In the genomic region with DNA sequence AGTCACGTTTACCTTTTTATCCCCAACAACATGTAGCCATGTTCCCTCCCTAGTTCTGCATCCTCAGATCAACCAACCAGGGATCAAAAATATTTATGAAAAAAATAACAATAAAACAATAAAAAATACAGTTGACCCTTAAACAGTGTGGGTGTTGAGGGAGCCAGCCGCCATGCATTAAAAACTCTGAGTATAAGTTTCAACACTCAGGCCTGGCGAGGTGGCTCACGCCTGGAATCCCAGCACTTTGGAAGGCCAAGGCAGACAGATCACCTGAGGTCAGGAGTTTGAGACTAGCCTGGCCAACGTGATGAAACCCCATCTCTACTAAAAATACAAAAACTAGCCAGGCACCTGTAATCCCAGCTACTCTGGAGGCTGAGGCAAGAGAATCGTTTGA, we compare ENCODE assay signal across 6 cellular contexts. TPM values are rescaled to one million over a fixed set of nuclear protein-coding genes. Genes with fewer than 3 reads are reported as not detected.
DNase-seq lines count a peak whose midpoint lies in the region; ATAC-seq, FAIRE-seq and TF ChIP-seq lines count a peak whose summit lies in the region.
"Not testable (repeated sequence)": the region's sequence is repeated elsewhere in the genome, so short reads cannot be mapped to it uniquely, and the experiment has no call there.

No MANE protein-coding gene starts in this region.

- H3K4me3 Mint-ChIP-seq in osteocyte (ENCODE audit: unreplicated experiment) = not testable (repeated sequence)

- TF ChIP-seq RAD21 in IMR-90 (IDR thresholded peaks at IDR 0.05; ENCODE audit: low read length); HepG2 (CRISPR knock-in tag; IDR thresholded peaks at IDR 0.05): not testable (repeated sequence)

- POLR2A ChIA-PET in IMR-90 (lab: Charles Lee; ENCODE audit: unreplicated experiment); HepG2 (lab: Yijun Ruan, JAX): not testable (repeated sequence)

- not testable (repeated sequence) for H3K36me3 ChIP-seq in IMR-90 (ENCODE audit: control insufficient read depth, insufficient read depth, low read length); esophagus muscularis mucosa; right atrium auricular region; HepG2 (replicated peaks in 1 of 2; ENCODE audit: control insufficient read depth in 1 of 2, insufficient read depth in 2 of 2, low read length in 2 of 2); thyroid gland

- not testable (repeated sequence) for DNase-seq in IMR-90; HepG2 (ENCODE audit: low spot score); thyroid gland
- DNase-seq in esophagus muscularis mucosa (ENCODE audit: extremely low spot score) = peak; percentile 57
- DNase-seq in right atrium auricular region (ENCODE audit: low spot score) = peak; percentile 51
- peak; percentile 34 for DNase-seq in osteocyte (ENCODE audit: extremely low spot score, unreplicated experiment)

- H4K91ac ChIP-seq in IMR-90 (ENCODE audit: insufficient read depth, low read depth, low read length) = not testable (repeated sequence)

- H3K9me3 ChIP-seq in IMR-90 (ENCODE audit: control insufficient read depth, insufficient read depth, low read length); esophagus muscularis mucosa; right atrium auricular region; HepG2 (ENCODE audit: low read length); thyroid gland: not testable (repeated sequence)

- not testable (repeated sequence) for ATAC-seq in IMR-90 (ENCODE audit: low read depth); HepG2

- dilution Hi-C loops in IMR-90 (cut with HindIII; ENCODE audit: low sequenced_read_pairs, unreplicated experiment) = not testable (repeated sequence)

- H3K27ac ChIP-seq in IMR-90 (ENCODE audit: insufficient read depth, low read length); esophagus muscularis mucosa (replicated peaks in 1 of 4); right atrium auricular region: not testable (repeated sequence)
- H3K27ac ChIP-seq in HepG2 (ENCODE audit: extremely low read length, insufficient read depth, low read length) (peak overlapping the region; percentile 79), thyroid gland (peak overlapping the region; percentile 48 to 92 (median 87))

- H3K9ac ChIP-seq in IMR-90 (ENCODE audit: low read depth, low read length); HepG2 (ENCODE audit: insufficient read depth, low read depth, low read length): not testable (repeated sequence)

- H2BK120ac ChIP-seq in IMR-90 (ENCODE audit: low read depth, low read length) = not testable (repeated sequence)

- H3K18ac ChIP-seq in IMR-90 (ENCODE audit: low read depth, low read length) = not testable (repeated sequence)

- H2BK15ac ChIP-seq in IMR-90 (ENCODE audit: low read depth, low read length) = not testable (repeated sequence)

- in situ Hi-C loops in IMR-90 (cut with MboI; ENCODE audit: low sequenced_read_pairs); HepG2 (cut with HindIII; ENCODE audit: extremely low pct_ligation_motif_present, low pct_unique_long_range_greater_than_20kb): not testable (repeated sequence)

- not testable (repeated sequence) for H3K14ac ChIP-seq in IMR-90 (replicated peaks; ENCODE audit: low read depth, low read length)

- not testable (repeated sequence) for FAIRE-seq in HepG2 (lab: Jason Lieb, UNC)

- not testable (repeated sequence) for H4K5ac ChIP-seq in IMR-90 (ENCODE audit: low read depth, low read length)

- H2BK20ac ChIP-seq in IMR-90 (ENCODE audit: low read depth, low read length) = not testable (repeated sequence)

- TF ChIP-seq POLR2A in IMR-90 (IDR thresholded peaks at IDR 0.05; ENCODE audit: low read depth, low read length); esophagus muscularis mucosa (IDR thresholded peaks at IDR 0.05; ENCODE audit: low read depth); HepG2 (IDR thresholded peaks at IDR 0.05; ENCODE audit: insufficient read depth in 1 of 2, low read depth in 2 of 2, low read length in 2 of 2); thyroid gland (IDR thresholded peaks at IDR 0.05): not testable (repeated sequence)

- not testable (repeated sequence) for H4K8ac ChIP-seq in IMR-90 (ENCODE audit: low read depth in 2 of 2, low read length in 2 of 2)

- H4K20me1 ChIP-seq in IMR-90 (ENCODE audit: insufficient read depth, low read length); HepG2 (ENCODE audit: insufficient read depth, low read length): not testable (repeated sequence)

- CTCF ChIA-PET in IMR-90 (lab: Yijun Ruan, JAX) = interaction anchor here (0.6 kb wide), 1 partner anchor 12 kb away, joined by 8 read pairs; no protein-coding TSS in a partner anchor
- CTCF ChIA-PET in HepG2 (lab: Yijun Ruan, JAX; ENCODE audit: low intra/inter-chr PET ratio, low total read pairs) = not testable (repeated sequence)

- H3K9me1 ChIP-seq in IMR-90 (ENCODE audit: insufficient read depth, low read length) = peaks cover 18% of the 10 kb centered on the region

- H2AFZ ChIP-seq in IMR-90 (replicated peaks; ENCODE audit: low read length, poor library complexity); HepG2 (ENCODE audit: low read length): not testable (repeated sequence)

- H3K56ac ChIP-seq in IMR-90 (ENCODE audit: extremely low read depth, insufficient read depth, low read length) = not testable (repeated sequence)

- peaks cover 35% of the 10 kb centered on the region for H3K4me1 Mint-ChIP-seq in osteocyte (ENCODE audit: unreplicated experiment)

- H3K23ac ChIP-seq in IMR-90 (ENCODE audit: low read depth, low read length) = not testable (repeated sequence)

- not testable (repeated sequence) for H3K27me3 ChIP-seq in IMR-90 (ENCODE audit: control insufficient read depth, insufficient read depth, low read length); esophagus muscularis mucosa; right atrium auricular region; HepG2 (ENCODE audit: control insufficient read depth in 1 of 2, insufficient read depth in 2 of 2, low read length in 2 of 2); thyroid gland

- TF ChIP-seq CTCF in IMR-90 (conservative IDR thresholded peaks at IDR 0.05; ENCODE audit: low read depth, low read length); esophagus muscularis mucosa (IDR thresholded peaks at IDR 0.05); right atrium auricular region (IDR thresholded peaks at IDR 0.05); HepG2 (CRISPR knock-in tag; IDR thresholded peaks at IDR 0.05); osteocyte (IDR thresholded peaks at IDR 0.05); thyroid gland (IDR thresholded peaks at IDR 0.05): not testable (repeated sequence)

- no CpG with 5 or more reads among the region's 6 CpGs for WGBS in IMR-90 (ENCODE audit: extremely low coverage in 2 of 2, insufficient read length in 1 of 2), 2 experiments
- 96% methylated on average over 6 of the region's 6 CpGs for WGBS in esophagus muscularis mucosa
- 93% methylated on average over 6 of the region's 6 CpGs for WGBS in HepG2 (ENCODE audit: low lambda C conversion rate)
- 90 to 91% methylated on average over 6 of the region's 6 CpGs for WGBS in thyroid gland, 2 donors

- H3K4me2 ChIP-seq in IMR-90 (ENCODE audit: low read depth, low read length); HepG2 (ENCODE audit: low read depth, low read length): not testable (repeated sequence)

- H3K4ac ChIP-seq in IMR-90 (ENCODE audit: low read depth, low read length) = not testable (repeated sequence)

- H3K36me3 Mint-ChIP-seq in osteocyte (ENCODE audit: unreplicated experiment) = not testable (repeated sequence)

- BruUV-seq in IMR-90 (replicated peaks; lab: Mats Ljungman, UMichigan); HepG2 (replicated peaks; lab: Mats Ljungman, UMichigan): not testable (repeated sequence)

- not testable (repeated sequence) for H3K27me3 Mint-ChIP-seq in osteocyte (ENCODE audit: unreplicated experiment)

- H3K4me1 ChIP-seq in IMR-90 (ENCODE audit: control insufficient read depth, insufficient read depth, low read length) = peaks cover 16% of the 10 kb centered on the region
- H3K4me1 ChIP-seq in esophagus muscularis mucosa = peaks cover 0 to 12% (median 10%) of the 10 kb centered on the region in 4 donors
- H3K4me1 ChIP-seq in right atrium auricular region = peaks cover 0 to 27% of the 10 kb centered on the region in 2 donors
- H3K4me1 ChIP-seq in HepG2 (ENCODE audit: insufficient read depth, low read length) = peaks cover 63% of the 10 kb centered on the region
- peaks cover 31 to 50% of the 10 kb centered on the region in 2 donors for H3K4me1 ChIP-seq in thyroid gland

- not testable (repeated sequence) for TF ChIP-seq EP300 in esophagus muscularis mucosa (IDR thresholded peaks at IDR 0.05); HepG2 (IDR thresholded peaks at IDR 0.05; ENCODE audit: low read depth in 2 of 2, low read length in 2 of 2); HepG2 (CRISPR knock-in tag; IDR thresholded peaks at IDR 0.05; ENCODE audit: borderline replicate concordance)

- H3K27ac Mint-ChIP-seq in osteocyte (ENCODE audit: unreplicated experiment) = not testable (repeated sequence)

- not testable (repeated sequence) for H2AK9ac ChIP-seq in IMR-90 (replicated peaks; ENCODE audit: low read depth, low read length, poor library complexity)

- peak overlapping the region; percentile 51; the same call in 1 of the 2 replicates for H2AK5ac ChIP-seq in IMR-90 (ENCODE audit: low read depth, low read length)

- H2BK5ac ChIP-seq in IMR-90 (ENCODE audit: low read depth, low read length, poor library complexity, severe bottlenecking) = not testable (repeated sequence)

- not testable (repeated sequence) for H3K9me3 Mint-ChIP-seq in osteocyte (ENCODE audit: unreplicated experiment)

- H3K4me3 ChIP-seq in IMR-90 (ENCODE audit: insufficient read depth, low read depth, low read length); esophagus muscularis mucosa; right atrium auricular region; HepG2 (replicated peaks in 1 of 3; ENCODE audit: insufficient read depth in 1 of 3, low read depth in 2 of 3, low read length in 3 of 3); thyroid gland (replicated peaks in 1 of 3): not testable (repeated sequence)

- not testable (repeated sequence) for H3K79me1 ChIP-seq in IMR-90 (ENCODE audit: low read depth in 1 of 2, low read length in 2 of 2)

- intact Hi-C loops in IMR-90 (cut with micrococcal nuclease); esophagus muscularis mucosa (cut with DNase I); HepG2 (cut with micrococcal nuclease; ENCODE audit: unreplicated experiment); thyroid gland (cut with DNase I): not testable (repeated sequence)

- not testable (repeated sequence) for H3K79me2 ChIP-seq in HepG2 (ENCODE audit: insufficient read depth, low read length)

RNA-seq across cellular contexts. Expression of a gene that starts 12.7 kb away (rescaled TPM):
- total RNA-seq in IMR-90 (2012; rRNA removed) = 154 and 284 TPM in 2 replicates
- 37.5 and 48.1 TPM in 2 replicates for polyA plus RNA-seq in IMR-90 (2012; rRNA removed)
- polyA plus RNA-seq in IMR-90 (2012; cell fraction: cytosol; rRNA removed) = 11.9 and 18.2 TPM in 2 replicates
- polyA plus RNA-seq in IMR-90 (2012; cell fraction: nucleus; rRNA removed; ENCODE audit: low replicate concordance) = 8.3 and 70.9 TPM in 2 replicates
- 100 to 1,000 TPM in 2 of 4 donors, 10 to 100 TPM in 2; 74.7 to 167 (median 91.0) TPM for total RNA-seq in esophagus muscularis mucosa
- 100 to 1,000 TPM; 188 to 284 TPM for total RNA-seq in right atrium auricular region
- total RNA-seq in HepG2 (2016; rRNA removed; fragmentation: Illumina TruSeq; extraction: Trizol) = 80.8 and 82.6 TPM in 2 replicates
- total RNA-seq in HepG2 (2016; cell fraction: cytosol; rRNA removed; fragmentation: Illumina TruSeq; extraction: Trizol; ENCODE audit: low read depth) = 24.1 and 34.0 TPM in 2 replicates
- 77.1 and 79.8 TPM in 2 replicates for total RNA-seq in HepG2 (2016; cell fraction: insoluble cytoplasmic fraction; rRNA removed; fragmentation: Illumina TruSeq; extraction: Trizol)
- 63.8 and 77.4 TPM in 2 replicates for total RNA-seq in HepG2 (2016; cell fraction: membrane; rRNA removed; fragmentation: Illumina TruSeq; extraction: Trizol)
- total RNA-seq in HepG2 (2016; cell fraction: nucleus; rRNA removed; fragmentation: Illumina TruSeq; extraction: Trizol) = 96.6 and 107 TPM in 2 replicates
- 34.8 and 44.9 TPM in 2 replicates for polyA plus RNA-seq in HepG2 (2011; rRNA removed)
- polyA plus RNA-seq in HepG2 (2011; cell fraction: cytosol; rRNA removed) = 14.3 and 23.1 TPM in 2 replicates
- 23.0 and 36.3 TPM in 2 replicates for polyA plus RNA-seq in HepG2 (2011; cell fraction: nucleus; rRNA removed)
- 42.7 and 47.6 TPM in 2 replicates for polyA plus RNA-seq in HepG2 (2012)
- 1.1 and 1.3 TPM in 2 replicates for polyA plus RNA-seq in HepG2 (2016; cell fraction: cytosol; fragmentation: Illumina TruSeq; extraction: Trizol; ENCODE audit: low read depth)
- 25.7 and 29.2 TPM in 2 replicates for polyA plus RNA-seq in HepG2 (2016; cell fraction: insoluble cytoplasmic fraction; fragmentation: Illumina TruSeq; extraction: Trizol; ENCODE audit: low read depth)
- 7.0 and 8.6 TPM in 2 replicates for polyA plus RNA-seq in HepG2 (2016; cell fraction: membrane; fragmentation: Illumina TruSeq; extraction: Trizol; ENCODE audit: low read depth)
- polyA plus RNA-seq in HepG2 (2016; cell fraction: nucleus; fragmentation: Illumina TruSeq; extraction: Trizol; ENCODE audit: insufficient read depth, low read depth) = 50.7 and 55.8 TPM in 2 replicates
- 73.3 and 126 TPM in 2 replicates for polyA minus RNA-seq in HepG2 (2011; rRNA and poly(A)+ RNA removed; ENCODE audit: low replicate concordance)
- polyA minus RNA-seq in HepG2 (2011; cell fraction: cytosol; rRNA and poly(A)+ RNA removed) = 74.1 and 95.7 TPM in 2 replicates
- 164 and 199 TPM in 2 replicates for polyA minus RNA-seq in HepG2 (2011; cell fraction: nucleus; rRNA and poly(A)+ RNA removed)
- 59.7 and 63.1 TPM in 2 replicates for total RNA-seq in osteocyte
- total RNA-seq in thyroid gland = 100 to 1,000 TPM; 262 to 426 (median 341) TPM
